ENCODE assay signal across 17 cellular contexts in genomic region chr6:21476054-21476552, GRCh38.
DNase-seq lines count a peak whose midpoint lies in the region; ATAC-seq and TF ChIP-seq lines count a peak whose summit lies in the region.
"Had no signal": no experiment of that assay in that cellular context is flagged by ENCODE, and none has a peak within 500 bp of the region (broad histone marks: within the 10 kb centered on the region; RNA-seq: fewer than 3 reads in every experiment).

No MANE protein-coding gene starts in this region.

- no peak overlapping the region for H3K27ac Mint-ChIP-seq in WTC11
- H3K27ac Mint-ChIP-seq in nephron, result peak overlapping the region; percentile 18 to 54 (median 38)
- H3K27ac Mint-ChIP-seq: CD4-positive, alpha-beta T cell; HFFc6 had no signal

- POLR2A ChIA-PET in WTC11 (lab: Charles Lee), result interaction anchor here (0.6 kb wide), 1 partner anchor 118 kb away, joined by 3 read pairs; no protein-coding TSS in a partner anchor

- no peaks in the 10 kb centered on the region for H3K36me3 ChIP-seq in HUES48 (ENCODE audit: control insufficient read depth, insufficient read depth, low read length)
- H3K36me3 ChIP-seq: BE2C had no signal

- no peak overlapping the region for H3K9ac ChIP-seq in HUES48 (ENCODE audit: low read depth, low read length)
- H3K9ac ChIP-seq: GM23248 had no signal

- peaks cover 72% of the 10 kb centered on the region for H3K27me3 Mint-ChIP-seq in WTC11 (ENCODE audit: low read depth)
- no peaks in the 10 kb centered on the region for H3K27me3 Mint-ChIP-seq in nephron (ENCODE audit: low read depth)

- peak overlapping the region; percentile 14 for H3K27ac ChIP-seq in HUES48 (ENCODE audit: low read depth, low read length)
- H3K27ac ChIP-seq: C4-2B, GM23248 had no signal

- H3K4me1 Mint-ChIP-seq in WTC11 (peaks cover 26% of the 10 kb centered on the region), nephron (peaks cover 15% of the 10 kb centered on the region)

- no peaks in the 10 kb centered on the region for H3K9me3 ChIP-seq in HUES48 (ENCODE audit: control insufficient read depth, insufficient read depth, low read length)
- H3K9me3 ChIP-seq: BE2C, Caco-2 had no signal

- H3K4me1 ChIP-seq in HUES48 (ENCODE audit: control insufficient read depth, insufficient read depth, low read length), result peaks cover 23% of the 10 kb centered on the region
- H3K4me1 ChIP-seq: Caco-2 had no signal

- no peak for TF ChIP-seq CTCF in WTC11 (IDR thresholded peaks at IDR 0.05)
- TF ChIP-seq CTCF in nephron (IDR thresholded peaks at IDR 0.05; ENCODE audit: unreplicated experiment in 3 of 3), result no peak

- ATAC-seq in WTC11 (peak; percentile 65), HG03196 (IDR thresholded peaks at IDR 0.05; ENCODE audit: unreplicated experiment) (no peak)
- ATAC-seq: HCT116 had no signal

- H3K36me3 Mint-ChIP-seq in WTC11 (no peaks in the 10 kb centered on the region), nephron (ENCODE audit: low read depth) (peaks cover 4% of the 10 kb centered on the region)

- CTCF ChIA-PET in WTC11 (lab: Charles Lee), result interaction anchor here (0.9 kb wide), 1 partner anchor 9 kb away, joined by 3 read pairs; no protein-coding TSS in a partner anchor

- H3K27me3 ChIP-seq in HUES48 (ENCODE audit: control insufficient read depth, insufficient read depth, low read length), result peaks cover 53% of the 10 kb centered on the region
- H3K27me3 ChIP-seq: BE2C had no signal

- no peak for DNase-seq in WTC11 (ENCODE audit: low spot score)
- DNase-seq in renal cortical epithelial cell (ENCODE audit: low read depth), result peak; percentile 49
- no peak for DNase-seq in C1 segment of cervical spinal cord (lab: John Stamatoyannopoulos, UW)
- no peak for DNase-seq in GOT3 (lab: John Stamatoyannopoulos, UW)
- DNase-seq: ACHN; BE2C; Caco-2; CD4-positive, alpha-beta T cell; GDM1; GM23248; H7; HFFc6 had no signal

- H3K9me3 Mint-ChIP-seq in WTC11, result peaks cover 5% of the 10 kb centered on the region
- peaks cover 5% of the 10 kb centered on the region for H3K9me3 Mint-ChIP-seq in nephron
- H3K9me3 Mint-ChIP-seq: CD4-positive, alpha-beta T cell; HFFc6 had no signal

- H3K4me3 Mint-ChIP-seq in WTC11 (no peak overlapping the region), nephron (no peak overlapping the region)
- H3K4me3 Mint-ChIP-seq: CD4-positive, alpha-beta T cell; HFFc6 had no signal

- H3K4me3 ChIP-seq in HUES48 (ENCODE audit: low read depth, low read length), result no peak overlapping the region
- H3K4me3 ChIP-seq: GM23248 had no signal

TF ChIP-seq in WTC11, 78 proteins besides CTCF, POLR2A, EP300 and RAD21:
- no peak for TF ChIP-seq ZBTB21 (CRISPR knock-in tag; IDR thresholded peaks at IDR 0.05; ENCODE audit: borderline replicate concordance)
- TF ChIP-seq ZNF396 (CRISPR knock-in tag; IDR thresholded peaks at IDR 0.05; ENCODE audit: borderline replicate concordance), result no peak
- TF ChIP-seq ATF3 (CRISPR knock-in tag; conservative IDR thresholded peaks at IDR 0.05), result no peak
- no peak for TF ChIP-seq ESRRA (CRISPR knock-in tag; IDR thresholded peaks at IDR 0.05; ENCODE audit: borderline replicate concordance)
- no peak for TF ChIP-seq STAT6 (CRISPR knock-in tag; conservative IDR thresholded peaks at IDR 0.05; ENCODE audit: low read depth)
- TF ChIP-seq NFATC4 (CRISPR knock-in tag; IDR thresholded peaks at IDR 0.05), result no peak
- no peak for TF ChIP-seq USF1 (CRISPR knock-in tag; IDR thresholded peaks at IDR 0.05)
- no peak for TF ChIP-seq FOXK1 (CRISPR knock-in tag; IDR thresholded peaks at IDR 0.05)
- no peak for TF ChIP-seq MAX (CRISPR knock-in tag; IDR thresholded peaks at IDR 0.05)
- TF ChIP-seq MYBL2 (CRISPR knock-in tag; IDR thresholded peaks at IDR 0.05), result no peak
- TF ChIP-seq, protein P1, sequence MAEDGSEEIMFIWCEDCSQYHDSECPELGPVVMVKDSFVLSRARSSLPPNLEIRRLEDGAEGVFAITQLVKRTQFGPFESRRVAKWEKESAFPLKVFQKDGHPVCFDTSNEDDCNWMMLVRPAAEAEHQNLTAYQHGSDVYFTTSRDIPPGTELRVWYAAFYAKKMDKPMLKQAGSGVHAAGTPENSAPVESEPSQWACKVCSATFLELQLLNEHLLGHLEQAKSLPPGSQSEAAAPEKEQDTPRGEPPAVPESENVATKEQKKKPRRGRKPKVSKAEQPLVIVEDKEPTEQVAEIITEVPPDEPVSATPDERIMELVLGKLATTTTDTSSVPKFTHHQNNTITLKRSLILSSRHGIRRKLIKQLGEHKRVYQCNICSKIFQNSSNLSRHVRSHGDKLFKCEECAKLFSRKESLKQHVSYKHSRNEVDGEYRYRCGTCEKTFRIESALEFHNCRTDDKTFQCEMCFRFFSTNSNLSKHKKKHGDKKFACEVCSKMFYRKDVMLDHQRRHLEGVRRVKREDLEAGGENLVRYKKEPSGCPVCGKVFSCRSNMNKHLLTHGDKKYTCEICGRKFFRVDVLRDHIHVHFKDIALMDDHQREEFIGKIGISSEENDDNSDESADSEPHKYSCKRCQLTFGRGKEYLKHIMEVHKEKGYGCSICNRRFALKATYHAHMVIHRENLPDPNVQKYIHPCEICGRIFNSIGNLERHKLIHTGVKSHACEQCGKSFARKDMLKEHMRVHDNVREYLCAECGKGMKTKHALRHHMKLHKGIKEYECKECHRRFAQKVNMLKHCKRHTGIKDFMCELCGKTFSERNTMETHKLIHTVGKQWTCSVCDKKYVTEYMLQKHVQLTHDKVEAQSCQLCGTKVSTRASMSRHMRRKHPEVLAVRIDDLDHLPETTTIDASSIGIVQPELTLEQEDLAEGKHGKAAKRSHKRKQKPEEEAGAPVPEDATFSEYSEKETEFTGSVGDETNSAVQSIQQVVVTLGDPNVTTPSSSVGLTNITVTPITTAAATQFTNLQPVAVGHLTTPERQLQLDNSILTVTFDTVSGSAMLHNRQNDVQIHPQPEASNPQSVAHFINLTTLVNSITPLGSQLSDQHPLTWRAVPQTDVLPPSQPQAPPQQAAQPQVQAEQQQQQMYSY (CRISPR knock-in tag; IDR thresholded peaks at IDR 0.05), result no peak
- no peak for TF ChIP-seq EMX1 (CRISPR knock-in tag; IDR thresholded peaks at IDR 0.05)
